In the genomic region with DNA sequence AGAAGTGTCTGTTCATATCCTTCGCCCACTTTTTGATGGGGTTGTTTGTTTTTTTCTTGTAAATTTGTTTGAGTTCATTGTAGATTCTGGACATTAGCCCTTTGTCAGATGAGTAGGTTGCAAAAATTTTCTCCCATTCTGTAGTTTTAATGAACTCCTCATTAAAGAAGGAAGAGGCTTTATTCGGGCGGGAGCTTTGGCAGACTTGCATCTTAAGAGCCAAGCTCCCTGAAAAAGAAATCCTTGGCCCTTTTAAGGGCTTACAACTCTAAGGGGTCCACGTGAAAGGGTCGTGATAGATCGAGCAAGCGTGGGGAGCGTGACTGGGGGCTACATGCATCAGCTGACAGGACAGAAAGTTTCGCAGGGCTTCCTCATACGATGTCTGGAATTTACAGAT, we compare ENCODE assay signal across 6 cellular contexts. TPM values are rescaled to one million over a fixed set of nuclear protein-coding genes. Genes with fewer than 3 reads are reported as not detected.
DNase-seq lines count a peak whose midpoint lies in the region; ATAC-seq, FAIRE-seq and TF ChIP-seq lines count a peak whose summit lies in the region.
"Not testable (repeated sequence)": the region's sequence is repeated elsewhere in the genome, so short reads cannot be mapped to it uniquely, and the experiment has no call there.

No MANE protein-coding gene starts in this region.

- H2BK15ac ChIP-seq in IMR-90 (ENCODE audit: low read depth, low read length) = peak overlapping the region; percentile 79; the same call in 1 of the 3 replicates

- not testable (repeated sequence) for TF ChIP-seq RAD21 in IMR-90 (IDR thresholded peaks at IDR 0.05; ENCODE audit: low read length); K562 (CRISPR knock-in tag; conservative IDR thresholded peaks at IDR 0.05 in 1 of 2, IDR thresholded peaks at IDR 0.05 in 1 of 2)

- not testable (repeated sequence) for H3K27me3 Mint-ChIP-seq in CD4-positive, alpha-beta memory T cell; activated T-helper 17 cell treated with anti-CD3 and anti-CD28 coated beads, Interleukin-2, amount 50 U/mL, for 72 hours; naive B cell

- peaks cover 22 to 50% of the 10 kb centered on the region in 2 experiments for H3K79me1 ChIP-seq in IMR-90 (ENCODE audit: low read depth in 1 of 2, low read length in 2 of 2)

- CTCF ChIA-PET in CD4-positive, alpha-beta memory T cell (lab: Charles Lee; ENCODE audit: partially characterized antibody); IMR-90 (lab: Yijun Ruan, JAX); K562 (lab: Yijun Ruan, JAX; ENCODE audit: low intra/inter-chr PET ratio): not testable (repeated sequence)

- TF ChIP-seq POLR2A in IMR-90 (IDR thresholded peaks at IDR 0.05; ENCODE audit: low read depth, low read length); K562 (conservative IDR thresholded peaks at IDR 0.05): not testable (repeated sequence)

- not testable (repeated sequence) for H3K9me3 Mint-ChIP-seq in CD4-positive, alpha-beta memory T cell; activated T-helper 17 cell treated with anti-CD3 and anti-CD28 coated beads, Interleukin-2, amount 50 U/mL, for 72 hours
- H3K9me3 Mint-ChIP-seq in naive B cell = peaks cover 0 to 10% (median 9%) of the 10 kb centered on the region in 7 donors

- peaks cover 12% of the 10 kb centered on the region for H3K9me1 ChIP-seq in IMR-90 (ENCODE audit: insufficient read depth, low read length)
- not testable (repeated sequence) for H3K9me1 ChIP-seq in K562 (ENCODE audit: control insufficient read depth, insufficient read depth, low read length)

- not testable (repeated sequence) for H4K20me1 ChIP-seq in IMR-90 (ENCODE audit: insufficient read depth, low read length); OCI-LY3 (ENCODE audit: insufficient read depth, low read length); K562 (replicated peaks; ENCODE audit: control insufficient read depth, insufficient read depth, low read length)

- not testable (repeated sequence) for H3K9ac ChIP-seq in IMR-90 (ENCODE audit: low read depth, low read length); OCI-LY3 (ENCODE audit: low read length); K562 (ENCODE audit: insufficient read depth in 1 of 2, low read depth in 2 of 2, low read length in 2 of 2)

- in situ Hi-C loops in IMR-90 (cut with MboI; ENCODE audit: low sequenced_read_pairs); K562 (cut with MboI): not testable (repeated sequence)

- ATAC-seq in IMR-90 (ENCODE audit: low read depth); activated T-helper 17 cell treated with anti-CD3 and anti-CD28 coated beads, Interleukin-2, amount 50 U/mL, for 72 hours (replicated peaks); K562; naive B cell (ENCODE audit: low read depth in 2 of 2): not testable (repeated sequence)

- POLR2A ChIA-PET in CD4-positive, alpha-beta memory T cell (lab: Charles Lee; ENCODE audit: partially characterized antibody) = interaction anchor here (0.7 kb wide), 1 partner anchor 12 kb away, joined by 3 read pairs; no protein-coding TSS in a partner anchor
- POLR2A ChIA-PET in IMR-90 (lab: Charles Lee; ENCODE audit: unreplicated experiment); K562 (lab: Yijun Ruan, JAX): not testable (repeated sequence)

- not testable (repeated sequence) for FAIRE-seq in K562 (lab: Jason Lieb, UNC)

- peaks cover 34 to 61% (median 47%) of the 10 kb centered on the region in 4 donors for H3K4me1 Mint-ChIP-seq in CD4-positive, alpha-beta memory T cell
- peaks cover 20% of the 10 kb centered on the region for H3K4me1 Mint-ChIP-seq in activated T-helper 17 cell treated with anti-CD3 and anti-CD28 coated beads, Interleukin-2, amount 50 U/mL, for 72 hours
- H3K4me1 Mint-ChIP-seq in naive B cell = peaks cover 16 to 19% (median 17%) of the 10 kb centered on the region in 3 donors

- 0 out of 4 replicates have a peak overlapping the region, but pooled peaks of 1 of the 2 experiments have one; percentile 15 for H4K8ac ChIP-seq in IMR-90 (ENCODE audit: low read depth in 2 of 2, low read length in 2 of 2)

- peaks cover 49% of the 10 kb centered on the region for H3K79me2 ChIP-seq in OCI-LY3 (ENCODE audit: low read length)
- peaks cover 84% of the 10 kb centered on the region for H3K79me2 ChIP-seq in K562 (ENCODE audit: control insufficient read depth, insufficient read depth, low read length)

- H3K18ac ChIP-seq in IMR-90 (ENCODE audit: low read depth, low read length) = not testable (repeated sequence)

- H2BK5ac ChIP-seq in IMR-90 (ENCODE audit: low read depth, low read length, poor library complexity, severe bottlenecking) = peak overlapping the region; percentile 29

- not testable (repeated sequence) for H2BK20ac ChIP-seq in IMR-90 (ENCODE audit: low read depth, low read length)

- peaks cover 17% of the 10 kb centered on the region for H3K36me3 ChIP-seq in CD4-positive, alpha-beta memory T cell (ENCODE audit: insufficient read depth, low read length)
- not testable (repeated sequence) for H3K36me3 ChIP-seq in IMR-90 (ENCODE audit: control insufficient read depth, insufficient read depth, low read length)
- H3K36me3 ChIP-seq in OCI-LY3 (replicated peaks; ENCODE audit: low read depth, low read length) (peaks cover 13% of the 10 kb centered on the region), K562 (ENCODE audit: control insufficient read depth, insufficient read depth, low read length) (peaks cover 51% of the 10 kb centered on the region)

- intact Hi-C loops in CD4-positive, alpha-beta memory T cell (cut with micrococcal nuclease); IMR-90 (cut with micrococcal nuclease); K562 (cut with micrococcal nuclease): not testable (repeated sequence)

- H3K4me3 ChIP-seq in CD4-positive, alpha-beta memory T cell (ENCODE audit: low read length in 2 of 2); IMR-90 (ENCODE audit: insufficient read depth, low read depth, low read length); OCI-LY3 (ENCODE audit: low read length); K562: not testable (repeated sequence)

- H2AK9ac ChIP-seq in IMR-90 (replicated peaks; ENCODE audit: low read depth, low read length, poor library complexity) = not testable (repeated sequence)

- H2AFZ ChIP-seq in IMR-90 (replicated peaks; ENCODE audit: low read length, poor library complexity); OCI-LY3 (ENCODE audit: low read depth, low read length); K562 (ENCODE audit: low read depth, low read length): not testable (repeated sequence)

- peak overlapping the region; percentile 79 for H2BK120ac ChIP-seq in IMR-90 (ENCODE audit: low read depth, low read length)

- not testable (repeated sequence) for H2AK5ac ChIP-seq in IMR-90 (ENCODE audit: low read depth, low read length)

- H3K27me3 ChIP-seq in CD4-positive, alpha-beta memory T cell (ENCODE audit: insufficient read depth, low read length); IMR-90 (ENCODE audit: control insufficient read depth, insufficient read depth, low read length); OCI-LY3 (ENCODE audit: low read depth, low read length); K562 (ENCODE audit: control insufficient read depth in 2 of 2, insufficient read depth in 2 of 2, low read length in 2 of 2): not testable (repeated sequence)

- peaks cover 36% of the 10 kb centered on the region for H3K4me1 ChIP-seq in CD4-positive, alpha-beta memory T cell (ENCODE audit: insufficient read depth, low read length)
- H3K4me1 ChIP-seq in IMR-90 (ENCODE audit: control insufficient read depth, insufficient read depth, low read length) (peaks cover 14% of the 10 kb centered on the region), OCI-LY3 (ENCODE audit: low read length) (peaks cover 45% of the 10 kb centered on the region)
- H3K4me1 ChIP-seq in K562 (replicated peaks in 1 of 2; ENCODE audit: control insufficient read depth in 2 of 2, insufficient read depth in 2 of 2, low read length in 2 of 2) = not testable (repeated sequence)

- not testable (repeated sequence) for H3K56ac ChIP-seq in IMR-90 (ENCODE audit: extremely low read depth, insufficient read depth, low read length)

- H3K36me3 Mint-ChIP-seq in CD4-positive, alpha-beta memory T cell = peaks cover 31 to 44% of the 10 kb centered on the region in 2 donors
- H3K36me3 Mint-ChIP-seq in activated T-helper 17 cell treated with anti-CD3 and anti-CD28 coated beads, Interleukin-2, amount 50 U/mL, for 72 hours (ENCODE audit: low read depth) = peaks cover 55% of the 10 kb centered on the region
- peaks cover 13 to 14% of the 10 kb centered on the region in 2 donors for H3K36me3 Mint-ChIP-seq in naive B cell

- H3K14ac ChIP-seq in IMR-90 (replicated peaks; ENCODE audit: low read depth, low read length) = 0 out of 2 replicates have a peak overlapping the region, but pooled peaks have one; percentile 32

- H3K4ac ChIP-seq in IMR-90 (ENCODE audit: low read depth, low read length) = peak overlapping the region; percentile 69

- no CpG with 5 or more reads among the region's 10 CpGs for WGBS in IMR-90 (ENCODE audit: extremely low coverage in 2 of 2, insufficient read length in 1 of 2), 2 experiments
- 92% methylated on average over 9 of the region's 10 CpGs for WGBS in K562 (ENCODE audit: insufficient coverage, low coverage, missing lambda C conversion rate)

- TF ChIP-seq CTCF in IMR-90 (conservative IDR thresholded peaks at IDR 0.05; ENCODE audit: low read depth, low read length); OCI-LY3 (IDR thresholded peaks at IDR 0.05; ENCODE audit: low read depth, low read length); K562 (IDR thresholded peaks at IDR 0.05 in 2 of 3, conservative IDR thresholded peaks at IDR 0.05 in 1 of 3; ENCODE audit: insufficient read depth in 2 of 3, low read depth in 1 of 3, low read length in 3 of 3): not testable (repeated sequence)

- H4K5ac ChIP-seq in IMR-90 (ENCODE audit: low read depth, low read length) = peak overlapping the region; percentile 19; the same call in 1 of the 2 replicates

- H3K4me2 ChIP-seq in IMR-90 (ENCODE audit: low read depth, low read length); OCI-LY3 (ENCODE audit: low read length); K562 (ENCODE audit: insufficient read depth, low read length): not testable (repeated sequence)

- not testable (repeated sequence) for DNase-seq in CD4-positive, alpha-beta memory T cell; IMR-90; K562 (ENCODE audit: extremely low read depth in 1 of 4, low spot score in 3 of 4); naive B cell

- BruUV-seq in IMR-90 (replicated peaks; lab: Mats Ljungman, UMichigan); K562 (replicated peaks; lab: Mats Ljungman, UMichigan): not testable (repeated sequence)

- H3K9me3 ChIP-seq in CD4-positive, alpha-beta memory T cell (ENCODE audit: control insufficient read depth in 1 of 2, low read length in 2 of 2); IMR-90 (ENCODE audit: control insufficient read depth, insufficient read depth, low read length); OCI-LY3 (ENCODE audit: insufficient read depth, low read length); K562 (replicated peaks; ENCODE audit: control insufficient read depth, insufficient read depth, low read depth, low read length): not testable (repeated sequence)

- peak overlapping the region in 4 of 7 donors; percentile 53 to 65 (median 55) for H3K27ac Mint-ChIP-seq in CD4-positive, alpha-beta memory T cell
- H3K27ac Mint-ChIP-seq in activated T-helper 17 cell treated with anti-CD3 and anti-CD28 coated beads, Interleukin-2, amount 50 U/mL, for 72 hours = peak overlapping the region; percentile 36
- peak overlapping the region in 4 of 6 donors; percentile 27 to 63 (median 60) for H3K27ac Mint-ChIP-seq in naive B cell

- dilution Hi-C loops in IMR-90 (cut with HindIII; ENCODE audit: low sequenced_read_pairs, unreplicated experiment) = not testable (repeated sequence)

- H3K27ac ChIP-seq in CD4-positive, alpha-beta memory T cell (ENCODE audit: low read depth, low read length); IMR-90 (ENCODE audit: insufficient read depth, low read length); K562 (ENCODE audit: extremely low read depth, low read depth, low read length): not testable (repeated sequence)
- peak overlapping the region; percentile 89; the same call in 1 of the 2 replicates for H3K27ac ChIP-seq in OCI-LY3 (ENCODE audit: low read length)

- H4K91ac ChIP-seq in IMR-90 (ENCODE audit: insufficient read depth, low read depth, low read length) = 0 out of 2 replicates have a peak overlapping the region, but pooled peaks have one; percentile 57

- H3K4me3 Mint-ChIP-seq in CD4-positive, alpha-beta memory T cell = peak overlapping the region in 4 of 8 donors; percentile 6 to 33 (median 26)
- peak overlapping the region; percentile 13 for H3K4me3 Mint-ChIP-seq in activated T-helper 17 cell treated with anti-CD3 and anti-CD28 coated beads, Interleukin-2, amount 50 U/mL, for 72 hours
- H3K4me3 Mint-ChIP-seq in naive B cell = peak overlapping the region in 1 of 8 donors; percentile 70

- H3K23ac ChIP-seq in IMR-90 (ENCODE audit: low read depth, low read length) = not testable (repeated sequence)

- TF ChIP-seq EP300 in K562 (IDR thresholded peaks at IDR 0.05; ENCODE audit: low read length) = not testable (repeated sequence)

RNA-seq across cellular contexts. Expression of a gene that starts 23.7 kb away (rescaled TPM):
- total RNA-seq in CD4-positive, alpha-beta memory T cell = 100 to 1,000 TPM in 1 of 2 experiments, 10 to 100 TPM in 1; 97.8 to 103 TPM
- polyA plus RNA-seq in CD4-positive, alpha-beta memory T cell = 10 to 100 TPM; 36.2 to 58.3 TPM
- 25.5 and 32.8 TPM in 2 replicates for total RNA-seq in IMR-90 (2012; rRNA removed)
- 14.6 and 15.4 TPM in 2 replicates for polyA plus RNA-seq in IMR-90 (2012; rRNA removed)
- polyA plus RNA-seq in IMR-90 (2012; cell fraction: cytosol; rRNA removed) = 5.6 and 7.6 TPM in 2 replicates
- 8.0 and 21.3 TPM in 2 replicates for polyA plus RNA-seq in IMR-90 (2012; cell fraction: nucleus; rRNA removed; ENCODE audit: low replicate concordance)
- 10 to 100 TPM; 33.6 to 36.4 TPM for total RNA-seq in activated T-helper 17 cell treated with anti-CD3 and anti-CD28 coated beads, Interleukin-2, amount 50 U/mL, for 72 hours
- 251 and 301 TPM in 2 replicates for total RNA-seq in K562 (2011; cell fraction: chromatin; rRNA removed; ENCODE audit: low replicate concordance)
- total RNA-seq in K562 (2011; cell fraction: nucleolus; rRNA removed) = 61.0 and 78.0 TPM in 2 replicates
- 82.1 and 87.6 TPM in 2 replicates for total RNA-seq in K562 (2011; cell fraction: nucleoplasm; rRNA removed)
- total RNA-seq in K562 (2014; rRNA removed) = 23.9 and 25.2 TPM in 2 replicates
- total RNA-seq in K562 (2014; rRNA removed; fragmentation: Illumina TruSeq; extraction: Trizol) = 39.1 and 46.1 TPM in 2 replicates
- 29.9 and 31.1 TPM in 2 replicates for total RNA-seq in K562 (2015; rRNA removed; fragmentation: Illumina TruSeq; extraction: Trizol)
- total RNA-seq in K562 (2021) = 45.5 and 55.3 TPM in 2 replicates
- polyA plus RNA-seq in K562 (2011; rRNA removed) = 41.4 and 43.9 TPM in 2 replicates
- 11.5 and 23.2 TPM in 2 replicates for polyA plus RNA-seq in K562 (2011; cell fraction: cytosol; rRNA removed)
- 37.1 and 53.3 TPM in 2 replicates for polyA plus RNA-seq in K562 (2011; cell fraction: nucleus; rRNA removed)
- 16.1 and 19.6 TPM in 2 replicates for polyA plus RNA-seq in K562 (2012)
- 30.1 and 30.8 TPM in 2 replicates for polyA plus RNA-seq in K562 (2014; fragmentation: Illumina TruSeq; extraction: Trizol)
- polyA plus RNA-seq in K562 (2014; fragmentation: Nextera tagmentation; extraction: Ambion mirVana) = 10 to 100 TPM; 17.0 to 22.9 TPM
- polyA plus RNA-seq in K562 (2014; rRNA removed) = 20.6 and 23.3 TPM in 2 replicates
- polyA minus RNA-seq in K562 (2011; rRNA and poly(A)+ RNA removed) = 210 and 261 TPM in 2 replicates
- polyA minus RNA-seq in K562 (2011; cell fraction: cytosol; rRNA and poly(A)+ RNA removed) = 25.3 and 33.2 TPM in 2 replicates
- polyA minus RNA-seq in K562 (2011; cell fraction: nucleus; rRNA and poly(A)+ RNA removed) = 50.6 and 123 TPM in 2 replicates
- 10 to 100 TPM; 24.1 to 61.5 (median 45.4) TPM for polyA plus RNA-seq in naive B cell (ENCODE audit: low read depth in 6 of 6)

RNA-seq across cellular contexts. Expression of a gene that starts 23.9 kb away (rescaled TPM):
- total RNA-seq in CD4-positive, alpha-beta memory T cell = 1 to 10 TPM; 8.8 to 9.6 TPM
- 10 to 100 TPM; 16.4 to 29.0 TPM for polyA plus RNA-seq in CD4-positive, alpha-beta memory T cell
- total RNA-seq in IMR-90 (2012; rRNA removed) (13.3 and 22.8 TPM in 2 replicates), K562 (2014; rRNA removed) (51.1 and 55.1 TPM in 2 replicates), K562 (2014; rRNA removed; fragmentation: Illumina TruSeq; extraction: Trizol) (72.3 and 80.2 TPM in 2 replicates), K562 (2015; rRNA removed; fragmentation: Illumina TruSeq; extraction: Trizol) (48.2 and 55.2 TPM in 2 replicates), K562 (2021) (63.0 and 63.6 TPM in 2 replicates)
- polyA plus RNA-seq in IMR-90 (2012; rRNA removed) (13.7 and 15.7 TPM in 2 replicates), K562 (2011; rRNA removed) (50.7 and 70.6 TPM in 2 replicates), K562 (2014; fragmentation: Illumina TruSeq; extraction: Trizol) (63.5 and 65.0 TPM in 2 replicates), K562 (2014; fragmentation: Nextera tagmentation; extraction: Ambion mirVana) (100 to 1,000 TPM; 141 to 162 TPM), K562 (2014; rRNA removed) (77.7 and 78.1 TPM in 2 replicates), naive B cell (ENCODE audit: low read depth in 6 of 6) (10 to 100 TPM; 19.2 to 24.0 (median 22.6) TPM)
- polyA plus RNA-seq in IMR-90 (2012; cell fraction: cytosol; rRNA removed) = 5.1 and 6.2 TPM in 2 replicates
- 4.6 and 8.7 TPM in 2 replicates for polyA plus RNA-seq in IMR-90 (2012; cell fraction: nucleus; rRNA removed; ENCODE audit: low replicate concordance)
- 10 to 100 TPM; 10.5 to 23.4 TPM for total RNA-seq in activated T-helper 17 cell treated with anti-CD3 and anti-CD28 coated beads, Interleukin-2, amount 50 U/mL, for 72 hours
- total RNA-seq in K562 (2011; cell fraction: chromatin; rRNA removed; ENCODE audit: low replicate concordance) = 23.8 and 25.2 TPM in 2 replicates
- total RNA-seq in K562 (2011; cell fraction: nucleolus; rRNA removed) = 22.5 TPM in 2 replicates
- 17.8 and 18.7 TPM in 2 replicates for total RNA-seq in K562 (2011; cell fraction: nucleoplasm; rRNA removed)
- 19.8 and 24.0 TPM in 2 replicates for polyA plus RNA-seq in K562 (2011; cell fraction: cytosol; rRNA removed)
- 13.3 and 16.0 TPM in 2 replicates for polyA plus RNA-seq in K562 (2011; cell fraction: nucleus; rRNA removed)
- polyA plus RNA-seq in K562 (2012) = 27.6 and 52.8 TPM in 2 replicates
- polyA minus RNA-seq in K562 (2011; rRNA and poly(A)+ RNA removed) = 27.1 and 29.2 TPM in 2 replicates
- polyA minus RNA-seq in K562 (2011; cell fraction: cytosol; rRNA and poly(A)+ RNA removed) = 14.7 and 15.6 TPM in 2 replicates
- polyA minus RNA-seq in K562 (2011; cell fraction: nucleus; rRNA and poly(A)+ RNA removed) = 14.9 and 19.1 TPM in 2 replicates
